In the genomic region with DNA sequence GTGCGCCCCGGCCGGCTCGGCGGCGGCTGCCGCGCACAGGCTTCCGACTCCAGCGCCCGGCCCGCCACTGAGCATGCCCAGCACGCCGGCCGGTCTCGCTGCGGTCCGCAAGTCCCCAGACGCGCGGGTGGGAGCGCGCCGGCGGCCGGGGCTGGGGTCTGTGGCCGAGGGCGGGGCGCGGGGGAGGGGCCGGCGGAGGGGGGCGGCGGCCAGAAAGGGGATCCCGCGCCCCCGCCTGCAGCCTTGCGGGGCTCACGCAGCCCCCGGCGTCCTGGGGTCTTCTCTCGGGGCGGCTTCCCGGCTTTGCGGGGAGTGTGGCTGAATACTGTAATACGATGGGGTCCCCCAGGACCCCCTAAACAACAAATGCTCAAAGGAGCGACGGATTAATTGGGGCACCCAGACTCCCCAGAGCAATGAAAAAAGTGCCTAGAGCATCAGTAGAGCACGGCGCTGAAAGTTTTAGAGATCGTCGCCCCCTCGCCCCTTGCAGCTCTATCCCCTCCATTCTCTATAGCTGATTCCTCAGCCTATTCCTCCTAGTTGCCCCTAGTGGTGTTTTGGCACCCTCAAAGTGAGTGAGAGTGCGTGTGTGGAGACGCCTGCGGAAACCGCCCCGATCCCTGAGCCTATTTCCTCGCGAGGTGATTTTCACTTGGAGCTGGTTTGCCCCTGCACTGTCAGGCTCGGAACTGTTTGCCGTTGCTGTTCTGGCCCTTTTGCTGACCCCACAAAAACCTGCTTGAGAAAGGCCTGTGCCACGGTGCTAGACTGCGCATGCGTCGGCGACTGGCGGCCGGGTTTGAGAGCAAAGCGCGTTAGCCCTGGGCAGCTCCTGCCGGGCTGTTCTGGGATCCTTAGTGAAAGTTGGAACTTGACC, we compare ENCODE assay signal across 8 cellular contexts. TPM values are rescaled to one million over a fixed set of nuclear protein-coding genes. Genes with fewer than 3 reads are reported as not detected.
A peak's percentile ranks its signal among the peaks of the same experiment; 100 is the strongest.
DNase-seq lines count a peak whose midpoint lies in the region; ATAC-seq and TF ChIP-seq lines count a peak whose summit lies in the region.

A gene with protein sequence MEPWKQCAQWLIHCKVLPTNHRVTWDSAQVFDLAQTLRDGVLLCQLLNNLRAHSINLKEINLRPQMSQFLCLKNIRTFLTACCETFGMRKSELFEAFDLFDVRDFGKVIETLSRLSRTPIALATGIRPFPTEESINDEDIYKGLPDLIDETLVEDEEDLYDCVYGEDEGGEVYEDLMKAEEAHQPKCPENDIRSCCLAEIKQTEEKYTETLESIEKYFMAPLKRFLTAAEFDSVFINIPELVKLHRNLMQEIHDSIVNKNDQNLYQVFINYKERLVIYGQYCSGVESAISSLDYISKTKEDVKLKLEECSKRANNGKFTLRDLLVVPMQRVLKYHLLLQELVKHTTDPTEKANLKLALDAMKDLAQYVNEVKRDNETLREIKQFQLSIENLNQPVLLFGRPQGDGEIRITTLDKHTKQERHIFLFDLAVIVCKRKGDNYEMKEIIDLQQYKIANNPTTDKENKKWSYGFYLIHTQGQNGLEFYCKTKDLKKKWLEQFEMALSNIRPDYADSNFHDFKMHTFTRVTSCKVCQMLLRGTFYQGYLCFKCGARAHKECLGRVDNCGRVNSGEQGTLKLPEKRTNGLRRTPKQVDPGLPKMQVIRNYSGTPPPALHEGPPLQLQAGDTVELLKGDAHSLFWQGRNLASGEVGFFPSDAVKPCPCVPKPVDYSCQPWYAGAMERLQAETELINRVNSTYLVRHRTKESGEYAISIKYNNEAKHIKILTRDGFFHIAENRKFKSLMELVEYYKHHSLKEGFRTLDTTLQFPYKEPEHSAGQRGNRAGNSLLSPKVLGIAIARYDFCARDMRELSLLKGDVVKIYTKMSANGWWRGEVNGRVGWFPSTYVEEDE (minus strand): TSS at position 69 of the 880 bp plus-strand sequence. CDS start 311 bp downstream, outside the sequence.

- peaks cover 0 to 14% (median 2%) of the 10 kb centered on the region in 3 donors for H3K36me3 Mint-ChIP-seq in CD8-positive, alpha-beta memory T cell
- H3K36me3 Mint-ChIP-seq in activated naive CD4-positive, alpha-beta T cell treated with anti-CD3 and anti-CD28 coated beads, Interleukin-2, amount 50 U/mL, for 24 hours, result peaks cover 2% of the 10 kb centered on the region
- H3K36me3 Mint-ChIP-seq in neural progenitor cell, result no peaks in the 10 kb centered on the region

- H3K4me1 Mint-ChIP-seq in CD8-positive, alpha-beta memory T cell, result peaks cover 35 to 37% (median 36%) of the 10 kb centered on the region in 3 donors
- peaks cover 26% of the 10 kb centered on the region for H3K4me1 Mint-ChIP-seq in activated naive CD4-positive, alpha-beta T cell treated with anti-CD3 and anti-CD28 coated beads, Interleukin-2, amount 50 U/mL, for 24 hours
- H3K4me1 Mint-ChIP-seq in neural progenitor cell, result peaks cover 27% of the 10 kb centered on the region

- ATAC-seq in GM21367 (IDR thresholded peaks at IDR 0.05; ENCODE audit: unreplicated experiment), result no peak

- peak within 1 kb of the TSS; percentile 78 for H3K27ac ChIP-seq in CD8-positive, alpha-beta memory T cell (ENCODE audit: low read depth, low read length)
- H3K27ac ChIP-seq in neural progenitor cell, result no peak within 1 kb of the TSS

- no peaks in the 10 kb centered on the region for H3K36me3 ChIP-seq in CD8-positive, alpha-beta memory T cell (ENCODE audit: insufficient read depth, low read length)
- no peaks in the 10 kb centered on the region for H3K36me3 ChIP-seq in neural progenitor cell

- no peaks in the 10 kb centered on the region for H3K27me3 ChIP-seq in CD8-positive, alpha-beta memory T cell (ENCODE audit: insufficient read depth, low read length, poor library complexity, severe bottlenecking)
- peaks cover 37% of the 10 kb centered on the region for H3K27me3 ChIP-seq in neural progenitor cell

- H3F3A ChIP-seq in neural progenitor cell (ENCODE audit: low read depth), result peaks cover 17% of the 10 kb centered on the region

- TF ChIP-seq CTCF in neural progenitor cell (IDR thresholded peaks at IDR 0.05), result peak; percentile 44

- H3K4me3 ChIP-seq in CD8-positive, alpha-beta memory T cell (ENCODE audit: low read length), result peak within 1 kb of the TSS; percentile 88
- peak within 1 kb of the TSS; percentile 73 for H3K4me3 ChIP-seq in neural progenitor cell

- DNase-seq in CD8-positive, alpha-beta memory T cell, result peak; percentile 12 to 60 (median 58)
- peak; percentile 32 for DNase-seq in HS-5 (ENCODE audit: low read depth)
- DNase-seq in SHP77 treated with DMSO at 0.1 percent for 48 hours (lab: John Stamatoyannopoulos, UW), result peak; percentile 25
- DNase-seq in globus pallidus (ENCODE audit: low spot score), result peak; percentile 56
- peak; percentile 92 for DNase-seq in neural progenitor cell (ENCODE audit: low spot score)
- DNase-seq in superior temporal gyrus (ENCODE audit: extremely low spot score), result peak; percentile 34

- H3K4me2 ChIP-seq in neural progenitor cell, result peak within 1 kb of the TSS; percentile 97

- POLR2A ChIA-PET in CD8-positive, alpha-beta memory T cell (lab: Charles Lee), result interaction anchor here (1.1 to 1.5 kb wide), 2 partner anchors 182 to 183 kb away, joined by 3 to 4 read pairs; no protein-coding TSS in a partner anchor

- H3K4me3 Mint-ChIP-seq in CD8-positive, alpha-beta memory T cell, result peak within 1 kb of the TSS; percentile 90 to 100 (median 98)
- peak within 1 kb of the TSS; percentile 90 for H3K4me3 Mint-ChIP-seq in activated naive CD4-positive, alpha-beta T cell treated with anti-CD3 and anti-CD28 coated beads, Interleukin-2, amount 50 U/mL, for 24 hours
- H3K4me3 Mint-ChIP-seq in neural progenitor cell, result peak within 1 kb of the TSS; percentile 94

- no peaks in the 10 kb centered on the region for H4K20me1 ChIP-seq in neural progenitor cell (ENCODE audit: low read depth)

- H3K9me3 Mint-ChIP-seq in CD8-positive, alpha-beta memory T cell, result no peaks in the 10 kb centered on the region
- no peaks in the 10 kb centered on the region for H3K9me3 Mint-ChIP-seq in activated naive CD4-positive, alpha-beta T cell treated with anti-CD3 and anti-CD28 coated beads, Interleukin-2, amount 50 U/mL, for 24 hours
- no peaks in the 10 kb centered on the region for H3K9me3 Mint-ChIP-seq in neural progenitor cell

- peaks cover 3% of the 10 kb centered on the region in 2 donors for H3K27me3 Mint-ChIP-seq in CD8-positive, alpha-beta memory T cell
- H3K27me3 Mint-ChIP-seq in activated naive CD4-positive, alpha-beta T cell treated with anti-CD3 and anti-CD28 coated beads, Interleukin-2, amount 50 U/mL, for 24 hours, result no peaks in the 10 kb centered on the region
- H3K27me3 Mint-ChIP-seq in neural progenitor cell (ENCODE audit: insufficient read depth, low read depth), result peaks cover 23% of the 10 kb centered on the region

- CTCF ChIA-PET in CD8-positive, alpha-beta memory T cell (lab: Charles Lee), result interaction anchor here (1.0 to 2.4 kb wide), 7 partner anchors 11 to 183 kb away, joined by 3 to 16 read pairs (median 3); no protein-coding TSS in a partner anchor

- no peaks in the 10 kb centered on the region for H3K9me3 ChIP-seq in CD8-positive, alpha-beta memory T cell (ENCODE audit: low read length)
- H3K9me3 ChIP-seq in neural progenitor cell (ENCODE audit: low read depth), result no peaks in the 10 kb centered on the region

- H3K4me1 ChIP-seq in CD8-positive, alpha-beta memory T cell (ENCODE audit: insufficient read depth, low read length), result peaks cover 17% of the 10 kb centered on the region
- H3K4me1 ChIP-seq in neural progenitor cell, result peaks cover 12% of the 10 kb centered on the region

- peak within 1 kb of the TSS; percentile 89 for H2AFZ ChIP-seq in neural progenitor cell (replicated peaks)

- H3K79me2 ChIP-seq in neural progenitor cell (ENCODE audit: low read depth), result no peaks in the 10 kb centered on the region

- H3K9ac ChIP-seq in neural progenitor cell, result no peak within 1 kb of the TSS

- peak within 1 kb of the TSS; percentile 90 to 98 (median 96) for H3K27ac Mint-ChIP-seq in CD8-positive, alpha-beta memory T cell
- H3K27ac Mint-ChIP-seq in activated naive CD4-positive, alpha-beta T cell treated with anti-CD3 and anti-CD28 coated beads, Interleukin-2, amount 50 U/mL, for 24 hours, result peak within 1 kb of the TSS; percentile 93
- H3K27ac Mint-ChIP-seq in neural progenitor cell, result peak within 1 kb of the TSS; percentile 74

RNA-seq across cellular contexts. Expression of the gene that starts here (rescaled TPM):
- 1 to 10 TPM; 4.4 to 4.7 TPM for total RNA-seq in CD8-positive, alpha-beta memory T cell
- 13.7 TPM for polyA plus RNA-seq in CD8-positive, alpha-beta memory T cell
- total RNA-seq in neural progenitor cell (ENCODE audit: low replicate concordance), result 1.1 and 1.7 TPM in 2 replicates

Comparison
In these comparisons a context has a peak if more than half of its experiments do, and no peak if none do; other contexts are left out.
1. DNase-seq: peak in every context shown above with its lines; median percentile 92 in neural progenitor cell; 58 in CD8-positive, alpha-beta memory T cell; 56 in globus pallidus; 34 in superior temporal gyrus; 32 in HS-5; 25 in SHP77 treated with DMSO at 0.1 percent for 48 hours.